ENCODE assay signal across 12 cellular contexts in the genomic region with DNA sequence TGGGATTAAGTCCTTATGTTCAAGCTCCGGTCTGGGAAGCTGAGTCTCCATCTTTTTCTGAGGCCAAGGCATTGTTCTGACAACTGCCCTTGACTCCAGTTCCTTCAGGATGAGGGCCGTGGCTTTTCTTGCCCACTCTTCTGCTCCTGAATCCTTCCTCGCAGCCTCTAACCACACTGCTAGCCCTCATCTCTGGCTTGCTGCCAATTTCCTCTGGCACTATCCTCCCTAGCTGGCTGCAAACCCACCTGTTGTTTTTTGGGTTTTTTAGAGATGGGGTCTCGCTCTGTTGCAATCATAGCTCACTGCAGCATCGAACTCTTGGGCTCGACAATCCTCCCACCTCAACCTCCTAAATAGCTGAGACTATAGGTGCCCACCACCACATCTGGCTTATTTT.
A peak's percentile ranks its signal among the peaks of the same experiment; 100 is the strongest.
DNase-seq lines count a peak whose midpoint lies in the region; ATAC-seq and TF ChIP-seq lines count a peak whose summit lies in the region.
"Had no signal": no experiment of that assay in that cellular context is flagged by ENCODE, and none has a peak within 500 bp of the region (broad histone marks: within the 10 kb centered on the region; RNA-seq: fewer than 3 reads in every experiment).

No MANE protein-coding gene starts in this region.

- BruUV-seq in Calu3 (replicated peaks; lab: Mats Ljungman, UMichigan), result no TSS peak

- POLR2A ChIA-PET in RWPE1 (lab: Yijun Ruan, JAX; ENCODE audit: low non-redundant PET), result no interaction called here
- POLR2A ChIA-PET in CD4-positive, alpha-beta T cell (lab: Charles Lee), result no interaction called here

- no peak overlapping the region for H3K9ac ChIP-seq in smooth muscle cell (ENCODE audit: low read depth)

- no peaks in the 10 kb centered on the region for H3K36me3 ChIP-seq in smooth muscle cell (ENCODE audit: low read depth)
- H3K36me3 ChIP-seq: sigmoid colon, suprapubic skin had no signal

- H3K27me3 ChIP-seq in CD4-positive, alpha-beta T cell (ENCODE audit: control insufficient read depth, insufficient read depth, low read length), result no peaks in the 10 kb centered on the region
- no peaks in the 10 kb centered on the region for H3K27me3 ChIP-seq in smooth muscle cell (ENCODE audit: low read depth)
- H3K27me3 ChIP-seq: sigmoid colon, suprapubic skin had no signal

- no peak for TF ChIP-seq CTCF in Calu3 (IDR thresholded peaks at IDR 0.05; ENCODE audit: unreplicated experiment)
- no peak for TF ChIP-seq CTCF in RWPE1 (conservative IDR thresholded peaks at IDR 0.05; ENCODE audit: low read depth)
- TF ChIP-seq CTCF in CD4-positive, alpha-beta T cell (IDR thresholded peaks at IDR 0.05), result no peak
- no peak for TF ChIP-seq CTCF in smooth muscle cell (IDR thresholded peaks at IDR 0.05; ENCODE audit: borderline replicate concordance, insufficient read depth, poor library complexity, severe bottlenecking)

- no peak overlapping the region for H2AFZ ChIP-seq in smooth muscle cell (ENCODE audit: low read depth)

- no peak overlapping the region for H3K4me2 ChIP-seq in smooth muscle cell

- DNase-seq in Calu3 (peak; percentile 31), HT-29 (ENCODE audit: low spot score) (peak; percentile 20), RWPE1 (ENCODE audit: low spot score) (no peak), kidney tubule cell (ENCODE audit: low spot score) (peak; percentile 35), smooth muscle cell (lab: John Stamatoyannopoulos, UW; ENCODE audit: unreplicated experiment) (no peak), ureter (ENCODE audit: low spot score) (no peak)
- no peak for DNase-seq in CD4-positive, alpha-beta T cell
- DNase-seq: NCI-H1694 treated with DMSO at 0.1 percent for 48 hours, sigmoid colon had no signal

- H3K9me3 Mint-ChIP-seq in Calu3 (ENCODE audit: low read depth, unreplicated experiment), result no peaks in the 10 kb centered on the region
- no peaks in the 10 kb centered on the region for H3K9me3 Mint-ChIP-seq in CD4-positive, alpha-beta T cell
- H3K9me3 Mint-ChIP-seq: dendritic cell treated with granulocyte-macrophage colony-stimulating factor and Interleukin-4, amounts not matched to agents 40 ng/mL and 50 ng/mL, for 4 days had no signal

- H3K36me3 Mint-ChIP-seq in Calu3 (ENCODE audit: insufficient read depth, unreplicated experiment), result no peaks in the 10 kb centered on the region
- H3K36me3 Mint-ChIP-seq in CD4-positive, alpha-beta T cell (ENCODE audit: low read depth), result no peaks in the 10 kb centered on the region

- H3K79me2 ChIP-seq in smooth muscle cell (ENCODE audit: low read depth), result no peaks in the 10 kb centered on the region

- H4K20me1 ChIP-seq in smooth muscle cell (ENCODE audit: low read depth), result no peaks in the 10 kb centered on the region

- no peak for ATAC-seq in CD4-positive, alpha-beta T cell (ENCODE audit: poor library complexity)
- ATAC-seq in HG03139 (IDR thresholded peaks at IDR 0.05; ENCODE audit: unreplicated experiment), result no peak

- CTCF ChIA-PET in Calu3 (lab: Charles Lee), result interaction anchor here (0.5 kb wide), 1 partner anchor 205 kb away, joined by 3 read pairs; no protein-coding TSS in a partner anchor
- CTCF ChIA-PET in RWPE1 (lab: Yijun Ruan, JAX), result no interaction called here
- CTCF ChIA-PET in CD4-positive, alpha-beta T cell (lab: Charles Lee), result no interaction called here

- H3K4me3 ChIP-seq in smooth muscle cell, result no peak overlapping the region
- H3K4me3 ChIP-seq: sigmoid colon, suprapubic skin had no signal

- no peaks in the 10 kb centered on the region for H3K9me3 ChIP-seq in CD4-positive, alpha-beta T cell (ENCODE audit: control insufficient read depth, low read length)
- H3K9me3 ChIP-seq in smooth muscle cell (replicated peaks; ENCODE audit: low read depth), result no peaks in the 10 kb centered on the region
- H3K9me3 ChIP-seq: sigmoid colon, suprapubic skin had no signal

- H3K27me3 Mint-ChIP-seq in Calu3 (ENCODE audit: unreplicated experiment), result no peaks in the 10 kb centered on the region
- H3K27me3 Mint-ChIP-seq in CD4-positive, alpha-beta T cell, result no peaks in the 10 kb centered on the region
- H3K27me3 Mint-ChIP-seq: dendritic cell treated with granulocyte-macrophage colony-stimulating factor and Interleukin-4, amounts not matched to agents 40 ng/mL and 50 ng/mL, for 4 days had no signal

- 63% methylated on average over 6 of the region's 6 CpGs for WGBS in smooth muscle cell (ENCODE audit: low lambda C conversion rate)

- no peak overlapping the region for H3K4me3 Mint-ChIP-seq in Calu3 (ENCODE audit: low read depth, unreplicated experiment)
- H3K4me3 Mint-ChIP-seq in CD4-positive, alpha-beta T cell, result no peak overlapping the region
- H3K4me3 Mint-ChIP-seq: dendritic cell treated with granulocyte-macrophage colony-stimulating factor and Interleukin-4, amounts not matched to agents 40 ng/mL and 50 ng/mL, for 4 days had no signal

- intact Hi-C loops in Calu3 (cut with micrococcal nuclease; ENCODE audit: unreplicated experiment), result no loop called here
- intact Hi-C loops in CD4-positive, alpha-beta T cell (cut with DNase I, micrococcal nuclease), result no loop called here

- H3K4me1 ChIP-seq in smooth muscle cell (ENCODE audit: low read depth), result peaks cover 33% of the 10 kb centered on the region

- H3K27ac Mint-ChIP-seq in Calu3 (ENCODE audit: unreplicated experiment), result no peak overlapping the region
- no peak overlapping the region for H3K27ac Mint-ChIP-seq in CD4-positive, alpha-beta T cell
- H3K27ac Mint-ChIP-seq: dendritic cell treated with granulocyte-macrophage colony-stimulating factor and Interleukin-4, amounts not matched to agents 40 ng/mL and 50 ng/mL, for 4 days had no signal

- H3F3A ChIP-seq in smooth muscle cell (ENCODE audit: low read depth), result peaks cover 6% of the 10 kb centered on the region

- peaks cover 34% of the 10 kb centered on the region for H3K4me1 Mint-ChIP-seq in Calu3 (ENCODE audit: low read depth, unreplicated experiment)
- no peaks in the 10 kb centered on the region for H3K4me1 Mint-ChIP-seq in CD4-positive, alpha-beta T cell (ENCODE audit: low read depth)

- peak overlapping the region; percentile 30 for H3K27ac ChIP-seq in RWPE1
- no peak overlapping the region for H3K27ac ChIP-seq in CD4-positive, alpha-beta T cell (ENCODE audit: low read depth, low read length)
- H3K27ac ChIP-seq in smooth muscle cell (ENCODE audit: low read depth), result no peak overlapping the region
- H3K27ac ChIP-seq: sigmoid colon, suprapubic skin had no signal

Comparison
In these comparisons a context has a peak if more than half of its experiments do, and no peak if none do; other contexts are left out.
1. DNase-seq: peak in Calu3 (single experiment), HT-29 (single experiment) and kidney tubule cell (single experiment); none in RWPE1 (single experiment), CD4-positive, alpha-beta T cell (0 of 10), smooth muscle cell (single experiment) and ureter (single experiment).